20 cellular contexts compared by ENCODE assay signal in the genomic region with DNA sequence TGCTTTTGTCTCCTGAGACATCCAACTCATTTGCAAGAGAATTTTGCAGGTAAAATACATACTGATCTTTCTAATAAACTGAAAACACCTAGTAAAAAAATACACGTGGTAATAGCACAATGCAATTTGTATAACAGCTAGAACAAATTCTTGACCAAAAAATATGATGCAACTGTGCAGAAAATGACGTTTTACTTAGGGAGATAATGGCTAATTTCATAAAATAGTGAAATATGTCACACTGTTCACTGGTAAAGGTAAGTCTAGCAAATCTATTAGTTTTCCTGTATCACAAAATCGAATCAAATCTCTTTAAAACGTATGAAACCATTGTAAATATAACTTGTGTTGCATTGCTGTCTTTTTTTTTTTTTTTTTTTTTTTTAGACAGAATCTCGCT.
A peak's percentile ranks its signal among the peaks of the same experiment; 100 is the strongest.
DNase-seq lines count a peak whose midpoint lies in the region; ATAC-seq and TF ChIP-seq lines count a peak whose summit lies in the region.
"Had no signal": no experiment of that assay in that cellular context is flagged by ENCODE, and none has a peak within 500 bp of the region (broad histone marks: within the 10 kb centered on the region; RNA-seq: fewer than 3 reads in every experiment).

No MANE protein-coding gene starts in this region.

- no peak overlapping the region for H3K18ac ChIP-seq in IMR-90 (ENCODE audit: low read depth, low read length)

- no peak for TF ChIP-seq POLR2A in IMR-90 (IDR thresholded peaks at IDR 0.05; ENCODE audit: low read depth, low read length)

- ATAC-seq in IMR-90 (ENCODE audit: low read depth) (no peak), HG02610 (IDR thresholded peaks at IDR 0.05; ENCODE audit: unreplicated experiment) (no peak)
- ATAC-seq in CD4-positive, alpha-beta T cell (ENCODE audit: poor library complexity), result no peak
- ATAC-seq: A549, GM12878, HCT116 had no signal

- TF ChIP-seq RAD21 in IMR-90 (IDR thresholded peaks at IDR 0.05; ENCODE audit: low read length), result no peak

- no peak overlapping the region for H3K56ac ChIP-seq in IMR-90 (ENCODE audit: extremely low read depth, insufficient read depth, low read length)

- H3K4me3 ChIP-seq in BLaER1, result no peak overlapping the region
- H3K4me3 ChIP-seq in IMR-90 (ENCODE audit: insufficient read depth, low read depth, low read length), result no peak overlapping the region
- H3K4me3 ChIP-seq in OCI-LY7 (ENCODE audit: low read depth, low read length, poor library complexity, severe bottlenecking), result no peak overlapping the region
- H3K4me3 ChIP-seq: A549, GM12878, GM23248 had no signal

- no peak overlapping the region for H2BK15ac ChIP-seq in IMR-90 (ENCODE audit: low read depth, low read length)

- H3K27me3 ChIP-seq in BLaER1, result no peaks in the 10 kb centered on the region
- peaks cover 14% of the 10 kb centered on the region; the same call in 1 of the 2 replicates for H3K27me3 ChIP-seq in IMR-90 (ENCODE audit: control insufficient read depth, insufficient read depth, low read length)
- no peaks in the 10 kb centered on the region for H3K27me3 ChIP-seq in CD4-positive, alpha-beta T cell (ENCODE audit: control insufficient read depth, insufficient read depth, low read length)

- no peak for TF ChIP-seq CTCF in IMR-90 (conservative IDR thresholded peaks at IDR 0.05; ENCODE audit: low read depth, low read length)
- no peak for TF ChIP-seq CTCF in OCI-LY7 (conservative IDR thresholded peaks at IDR 0.05; ENCODE audit: low read length)
- no peak for TF ChIP-seq CTCF in CD4-positive, alpha-beta T cell (IDR thresholded peaks at IDR 0.05)

- H3K4me3 Mint-ChIP-seq in CD4-positive, alpha-beta T cell, result no peak overlapping the region
- H3K4me3 Mint-ChIP-seq: CD4-positive, alpha-beta memory T cell; H9 had no signal

- H3K14ac ChIP-seq in IMR-90 (replicated peaks; ENCODE audit: low read depth, low read length), result no peak overlapping the region

- H3K9ac ChIP-seq in BLaER1 (no peak overlapping the region), IMR-90 (ENCODE audit: low read depth, low read length) (no peak overlapping the region)
- H3K9ac ChIP-seq: GM23248 had no signal

- H3K4me1 ChIP-seq in BLaER1 (peaks cover 99% of the 10 kb centered on the region), IMR-90 (ENCODE audit: control insufficient read depth, insufficient read depth, low read length) (no peaks in the 10 kb centered on the region), OCI-LY7 (ENCODE audit: insufficient read depth, low read length, poor library complexity, severe bottlenecking) (peaks cover 88% of the 10 kb centered on the region)
- H3K4me1 ChIP-seq: A549 had no signal

- no peak overlapping the region for H4K91ac ChIP-seq in IMR-90 (ENCODE audit: insufficient read depth, low read depth, low read length)

- no peak overlapping the region for H3K27ac Mint-ChIP-seq in CD4-positive, alpha-beta T cell
- H3K27ac Mint-ChIP-seq: CD4-positive, alpha-beta memory T cell; H9 had no signal

- intact Hi-C loops in IMR-90 (cut with micrococcal nuclease), result loop anchor here (1.0 kb wide), 1 partner anchor 22 kb away; no protein-coding TSS in a partner anchor
- intact Hi-C loops in OCI-LY7 (cut with micrococcal nuclease; ENCODE audit: unreplicated experiment), result no loop called here
- intact Hi-C loops in CD4-positive, alpha-beta T cell (cut with DNase I, micrococcal nuclease), result no loop called here

- H3K4ac ChIP-seq in IMR-90 (ENCODE audit: low read depth, low read length), result no peak overlapping the region

- no peak overlapping the region for H3K23ac ChIP-seq in IMR-90 (ENCODE audit: low read depth, low read length)

- no peak overlapping the region for H4K8ac ChIP-seq in IMR-90 (ENCODE audit: low read depth in 2 of 2, low read length in 2 of 2)

- H4K5ac ChIP-seq in IMR-90 (ENCODE audit: low read depth, low read length), result no peak overlapping the region

- H3K79me2 ChIP-seq in OCI-LY7 (ENCODE audit: insufficient read depth, low read depth, low read length), result no peaks in the 10 kb centered on the region

- H3K36me3 Mint-ChIP-seq in CD4-positive, alpha-beta T cell (ENCODE audit: low read depth), result no peaks in the 10 kb centered on the region
- H3K36me3 Mint-ChIP-seq: CD14-positive monocyte; CD4-positive, alpha-beta memory T cell had no signal

- peak overlapping the region; percentile 73 for H3K27ac ChIP-seq in BLaER1
- H3K27ac ChIP-seq in IMR-90 (ENCODE audit: insufficient read depth, low read length), result no peak overlapping the region
- H3K27ac ChIP-seq in OCI-LY7 (ENCODE audit: low read depth, low read length, poor library complexity, severe bottlenecking), result peak overlapping the region; percentile 35
- H3K27ac ChIP-seq in CD4-positive, alpha-beta T cell (ENCODE audit: low read depth, low read length), result no peak overlapping the region
- H3K27ac ChIP-seq: A549, GM23248 had no signal

- in situ Hi-C loops in IMR-90 (cut with MboI; ENCODE audit: low sequenced_read_pairs), result no loop called here

- H2AFZ ChIP-seq in IMR-90 (replicated peaks; ENCODE audit: low read length, poor library complexity) (no peak overlapping the region), OCI-LY7 (ENCODE audit: low read length) (peak overlapping the region; percentile 75)
- H2AFZ ChIP-seq: GM23248 had no signal

- H2AK9ac ChIP-seq in IMR-90 (replicated peaks; ENCODE audit: low read depth, low read length, poor library complexity), result no peak overlapping the region

- BruUV-seq in IMR-90 (replicated peaks; lab: Mats Ljungman, UMichigan) (no TSS peak), OCI-LY7 (replicated peaks; lab: Mats Ljungman, UMichigan) (no TSS peak)

- no peak for DNase-seq in IMR-90
- no peak for DNase-seq in OCI-LY7 (ENCODE audit: low spot score)
- DNase-seq in CD4-positive, alpha-beta T cell, result no peak
- no peak for DNase-seq in OCI-M1 (lab: John Stamatoyannopoulos, UW)
- DNase-seq: 8988T; ACHN; AML-193; Calu3; CD4-positive, alpha-beta memory T cell; COR-L47; DMS53; DMS79 treated with DMSO at 0.1 percent for 48 hours; GM23248; H9 had no signal

- H4K20me1 ChIP-seq in BLaER1, result no peaks in the 10 kb centered on the region
- no peaks in the 10 kb centered on the region for H4K20me1 ChIP-seq in IMR-90 (ENCODE audit: insufficient read depth, low read length)
- no peaks in the 10 kb centered on the region for H4K20me1 ChIP-seq in OCI-LY7 (ENCODE audit: insufficient read depth, low read length)

- H3K36me3 ChIP-seq in BLaER1 (no peaks in the 10 kb centered on the region), IMR-90 (ENCODE audit: control insufficient read depth, insufficient read depth, low read length) (no peaks in the 10 kb centered on the region), OCI-LY7 (ENCODE audit: insufficient read depth, low read length) (no peaks in the 10 kb centered on the region)

- H3K79me1 ChIP-seq in IMR-90 (ENCODE audit: low read depth in 1 of 2, low read length in 2 of 2), result no peaks in the 10 kb centered on the region

- no peak overlapping the region for H2BK20ac ChIP-seq in IMR-90 (ENCODE audit: low read depth, low read length)

- no peaks in the 10 kb centered on the region for H3K9me3 ChIP-seq in BLaER1
- H3K9me3 ChIP-seq in IMR-90 (ENCODE audit: control insufficient read depth, insufficient read depth, low read length), result no peaks in the 10 kb centered on the region
- no peaks in the 10 kb centered on the region for H3K9me3 ChIP-seq in OCI-LY7 (ENCODE audit: low read length)
- H3K9me3 ChIP-seq in CD4-positive, alpha-beta T cell (ENCODE audit: control insufficient read depth, low read length), result no peaks in the 10 kb centered on the region
- H3K9me3 ChIP-seq: A549 had no signal

- no peak overlapping the region for H2AK5ac ChIP-seq in IMR-90 (ENCODE audit: low read depth, low read length)

- no peaks in the 10 kb centered on the region for H3K4me1 Mint-ChIP-seq in CD4-positive, alpha-beta T cell (ENCODE audit: low read depth)
- H3K4me1 Mint-ChIP-seq: CD4-positive, alpha-beta memory T cell had no signal

- no CpG with 5 or more reads among the region's 5 CpGs for WGBS in IMR-90 (ENCODE audit: extremely low coverage in 2 of 2, insufficient read length in 1 of 2), 2 experiments

- H3K27me3 Mint-ChIP-seq in CD4-positive, alpha-beta T cell, result peaks cover 40% of the 10 kb centered on the region

- H2BK5ac ChIP-seq in IMR-90 (ENCODE audit: low read depth, low read length, poor library complexity, severe bottlenecking), result no peak overlapping the region

- POLR2A ChIA-PET in IMR-90 (lab: Charles Lee; ENCODE audit: unreplicated experiment), result no interaction called here
- POLR2A ChIA-PET in OCI-LY7 (lab: Charles Lee), result interaction anchor here (0.5 to 2.7 kb wide), 6 partner anchors 21 to 487 kb away, joined by 3 to 12 read pairs (median 4); no protein-coding TSS in a partner anchor
- POLR2A ChIA-PET in CD4-positive, alpha-beta T cell (lab: Charles Lee), result no interaction called here

- H3K9me3 Mint-ChIP-seq in CD4-positive, alpha-beta T cell, result no peaks in the 10 kb centered on the region
- H3K9me3 Mint-ChIP-seq: CD14-positive monocyte; CD4-positive, alpha-beta memory T cell; H9 had no signal

- H3K9me2 ChIP-seq in OCI-LY7 (ENCODE audit: insufficient read depth, low read length), result no peaks in the 10 kb centered on the region

- peak overlapping the region; percentile 67 for H3K4me2 ChIP-seq in BLaER1
- H3K4me2 ChIP-seq in IMR-90 (ENCODE audit: low read depth, low read length), result no peak overlapping the region
- H3K4me2 ChIP-seq in OCI-LY7 (ENCODE audit: low read length), result peak overlapping the region; percentile 17
- H3K4me2 ChIP-seq: A549 had no signal

- CTCF ChIA-PET in IMR-90 (lab: Yijun Ruan, JAX) (no interaction called here), OCI-LY7 (lab: Charles Lee; ENCODE audit: unreplicated experiment) (no interaction called here)
- CTCF ChIA-PET in CD4-positive, alpha-beta T cell (lab: Charles Lee), result no interaction called here

- no peak overlapping the region for H2BK120ac ChIP-seq in IMR-90 (ENCODE audit: low read depth, low read length)

- dilution Hi-C loops in IMR-90 (cut with HindIII; ENCODE audit: low sequenced_read_pairs, unreplicated experiment), result no loop called here

- no peaks in the 10 kb centered on the region for H3K9me1 ChIP-seq in IMR-90 (ENCODE audit: insufficient read depth, low read length)

TF ChIP-seq in IMR-90, 13 proteins besides CTCF, POLR2A, EP300 and RAD21:
- no peak for TF ChIP-seq NFE2L2 (IDR thresholded peaks at IDR 0.05; ENCODE audit: low read depth, low read length)
- 0 out of 2 replicates have a peak, but pooled peaks have one; percentile 15 for TF ChIP-seq CEBPB (IDR thresholded peaks at IDR 0.05; ENCODE audit: low read depth, low read length)
TF ChIP-seq in IMR-90: peak in this region for 1.

Comparison
In these comparisons a context has a peak if more than half of its experiments do, and no peak if none do; other contexts are left out.
1. H3K27ac ChIP-seq: peak in BLaER1 (single experiment) and OCI-LY7 (single experiment); none in IMR-90 (single experiment) and CD4-positive, alpha-beta T cell (single experiment).